ENCODE assay signal across 1 cellular context in genomic region chr7:94906035-94906796, GRCh38.
TF ChIP-seq lines count a peak whose summit lies in the region.

No MANE protein-coding gene starts in this region.

TF ChIP-seq in WTC11, 78 proteins besides CTCF, POLR2A, EP300 and RAD21 (continued from another document):
- TF ChIP-seq, protein P1, sequence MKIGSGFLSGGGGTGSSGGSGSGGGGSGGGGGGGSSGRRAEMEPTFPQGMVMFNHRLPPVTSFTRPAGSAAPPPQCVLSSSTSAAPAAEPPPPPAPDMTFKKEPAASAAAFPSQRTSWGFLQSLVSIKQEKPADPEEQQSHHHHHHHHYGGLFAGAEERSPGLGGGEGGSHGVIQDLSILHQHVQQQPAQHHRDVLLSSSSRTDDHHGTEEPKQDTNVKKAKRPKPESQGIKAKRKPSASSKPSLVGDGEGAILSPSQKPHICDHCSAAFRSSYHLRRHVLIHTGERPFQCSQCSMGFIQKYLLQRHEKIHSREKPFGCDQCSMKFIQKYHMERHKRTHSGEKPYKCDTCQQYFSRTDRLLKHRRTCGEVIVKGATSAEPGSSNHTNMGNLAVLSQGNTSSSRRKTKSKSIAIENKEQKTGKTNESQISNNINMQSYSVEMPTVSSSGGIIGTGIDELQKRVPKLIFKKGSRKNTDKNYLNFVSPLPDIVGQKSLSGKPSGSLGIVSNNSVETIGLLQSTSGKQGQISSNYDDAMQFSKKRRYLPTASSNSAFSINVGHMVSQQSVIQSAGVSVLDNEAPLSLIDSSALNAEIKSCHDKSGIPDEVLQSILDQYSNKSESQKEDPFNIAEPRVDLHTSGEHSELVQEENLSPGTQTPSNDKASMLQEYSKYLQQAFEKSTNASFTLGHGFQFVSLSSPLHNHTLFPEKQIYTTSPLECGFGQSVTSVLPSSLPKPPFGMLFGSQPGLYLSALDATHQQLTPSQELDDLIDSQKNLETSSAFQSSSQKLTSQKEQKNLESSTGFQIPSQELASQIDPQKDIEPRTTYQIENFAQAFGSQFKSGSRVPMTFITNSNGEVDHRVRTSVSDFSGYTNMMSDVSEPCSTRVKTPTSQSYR (CRISPR knock-in tag; IDR thresholded peaks at IDR 0.05), result no peak
- TF ChIP-seq TCF7 (CRISPR knock-in tag; IDR thresholded peaks at IDR 0.05; ENCODE audit: low read depth) (no peak), NFATC4 (CRISPR knock-in tag; IDR thresholded peaks at IDR 0.05) (no peak), GABPB1 (CRISPR knock-in tag; IDR thresholded peaks at IDR 0.05) (no peak), ZNF671 (CRISPR knock-in tag; IDR thresholded peaks at IDR 0.05) (no peak), E2F4 (CRISPR knock-in tag; IDR thresholded peaks at IDR 0.05; ENCODE audit: borderline replicate concordance, low read depth) (no peak), ZBTB21 (CRISPR knock-in tag; IDR thresholded peaks at IDR 0.05; ENCODE audit: borderline replicate concordance) (no peak), EMX1 (CRISPR knock-in tag; IDR thresholded peaks at IDR 0.05) (no peak), ATF1 (CRISPR knock-in tag; IDR thresholded peaks at IDR 0.05) (no peak), PRRX2 (CRISPR knock-in tag; IDR thresholded peaks at IDR 0.05) (no peak)
